22 cellular contexts compared by ENCODE assay signal in the genomic region with DNA sequence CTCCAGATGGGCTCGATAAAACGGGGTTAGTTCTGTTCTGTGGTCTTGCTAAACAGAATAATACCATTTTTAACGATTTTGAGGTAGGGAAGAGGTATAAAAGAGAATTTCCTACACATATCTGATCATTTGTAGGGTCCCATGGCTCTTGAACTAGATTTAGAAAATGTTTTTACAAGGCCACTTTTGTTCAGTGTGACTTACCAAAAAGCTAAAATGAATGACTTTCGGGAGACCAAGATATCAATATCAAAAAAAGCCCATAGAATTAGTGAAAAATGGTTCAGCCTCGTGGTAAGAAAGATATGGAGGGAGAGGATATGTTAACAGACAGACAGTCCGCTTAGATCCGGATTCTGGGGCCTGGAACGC. TPM values are rescaled to one million over a fixed set of nuclear protein-coding genes. Genes with fewer than 3 reads are reported as not detected.
DNase-seq lines count a peak whose midpoint lies in the region; ATAC-seq and TF ChIP-seq lines count a peak whose summit lies in the region.
"Had no signal": no experiment of that assay in that cellular context is flagged by ENCODE, and none has a peak within 500 bp of the region (broad histone marks: within the 10 kb centered on the region; RNA-seq: fewer than 3 reads in every experiment).

No MANE protein-coding gene starts in this region.

- H3K27me3 ChIP-seq in esophagus squamous epithelium, result peaks cover 0 to 95% (median 6%) of the 10 kb centered on the region in 4 donors
- H3K27me3 ChIP-seq in colonic mucosa, result peaks cover 65% of the 10 kb centered on the region
- H3K27me3 ChIP-seq: BE2C had no signal

- H3K27ac ChIP-seq in esophagus squamous epithelium (peak overlapping the region; percentile 64 to 93 (median 89)), colonic mucosa (no peak overlapping the region)
- H3K27ac ChIP-seq: ascending aorta had no signal

- no peaks in the 10 kb centered on the region for H3K36me3 Mint-ChIP-seq in natural killer cell treated with Interleukin-12 subunit alpha and Interleukin-12 subunit beta and Interleukin-15 and Interleukin-18, amount 100 ng/mL, for 72 hours
- H3K36me3 Mint-ChIP-seq in type B pancreatic cell, result no peaks in the 10 kb centered on the region

- no peak overlapping the region for H3K27ac Mint-ChIP-seq in natural killer cell treated with Interleukin-12 subunit alpha and Interleukin-12 subunit beta and Interleukin-15 and Interleukin-18, amount 100 ng/mL, for 72 hours
- peak overlapping the region; percentile 22 for H3K27ac Mint-ChIP-seq in type B pancreatic cell
- H3K27ac Mint-ChIP-seq: stimulated activated naive CD8-positive, alpha-beta T cell treated with anti-CD3 and anti-CD28 coated beads, Interleukin-15, Interleukin-2, amounts not matched to agents 100 ng/mL and 50 ng/mL, for 24 hours had no signal

- peaks cover 18 to 19% of the 10 kb centered on the region in 2 donors for H3K4me1 Mint-ChIP-seq in natural killer cell treated with Interleukin-12 subunit alpha and Interleukin-12 subunit beta and Interleukin-15 and Interleukin-18, amount 100 ng/mL, for 72 hours (ENCODE audit: low read depth in 2 of 2)
- peaks cover 45% of the 10 kb centered on the region for H3K4me1 Mint-ChIP-seq in type B pancreatic cell (ENCODE audit: unreplicated experiment)

- no peak for TF ChIP-seq POLR2A in esophagus squamous epithelium (IDR thresholded peaks at IDR 0.05)

- peak overlapping the region; percentile 92 for H3K4me3 ChIP-seq in WI38 (ENCODE audit: low read depth, low read length)
- H3K4me3 ChIP-seq in esophagus squamous epithelium, result peak overlapping the region in 2 of 4 donors; percentile 62 to 76
- no peak overlapping the region for H3K4me3 ChIP-seq in colonic mucosa

- H3K4me3 Mint-ChIP-seq in natural killer cell treated with Interleukin-12 subunit alpha and Interleukin-12 subunit beta and Interleukin-15 and Interleukin-18, amount 100 ng/mL, for 72 hours, result peak overlapping the region; percentile 35
- peak overlapping the region; percentile 82 for H3K4me3 Mint-ChIP-seq in type B pancreatic cell
- H3K4me3 Mint-ChIP-seq: stimulated activated naive CD8-positive, alpha-beta T cell treated with anti-CD3 and anti-CD28 coated beads, Interleukin-15, Interleukin-2, amounts not matched to agents 100 ng/mL and 50 ng/mL, for 24 hours had no signal

- H3K9me3 ChIP-seq in esophagus squamous epithelium, result no peaks in the 10 kb centered on the region
- no peaks in the 10 kb centered on the region for H3K9me3 ChIP-seq in colonic mucosa
- H3K9me3 ChIP-seq: ascending aorta, BE2C had no signal

- H3K9me3 Mint-ChIP-seq in natural killer cell treated with Interleukin-12 subunit alpha and Interleukin-12 subunit beta and Interleukin-15 and Interleukin-18, amount 100 ng/mL, for 72 hours, result no peaks in the 10 kb centered on the region
- no peaks in the 10 kb centered on the region for H3K9me3 Mint-ChIP-seq in type B pancreatic cell
- H3K9me3 Mint-ChIP-seq: stimulated activated naive CD8-positive, alpha-beta T cell treated with anti-CD3 and anti-CD28 coated beads, Interleukin-15, Interleukin-2, amounts not matched to agents 100 ng/mL and 50 ng/mL, for 24 hours had no signal

- TF ChIP-seq CTCF in WI38 (IDR thresholded peaks at IDR 0.05; ENCODE audit: low read depth, low read length), result no peak
- TF ChIP-seq CTCF in esophagus squamous epithelium (IDR thresholded peaks at IDR 0.05), result no peak
- no peak for TF ChIP-seq CTCF in type B pancreatic cell (conservative IDR thresholded peaks at IDR 0.05)
- no peak for TF ChIP-seq CTCF in colonic mucosa (IDR thresholded peaks at IDR 0.05)

- H3K36me3 ChIP-seq in esophagus squamous epithelium (no peaks in the 10 kb centered on the region), colonic mucosa (no peaks in the 10 kb centered on the region)
- H3K36me3 ChIP-seq: ascending aorta, BE2C had no signal

- no peak for ATAC-seq in natural killer cell treated with Interleukin-12 subunit alpha and Interleukin-12 subunit beta and Interleukin-15 and Interleukin-18, amount 100 ng/mL, for 72 hours
- ATAC-seq in HG03378 (IDR thresholded peaks at IDR 0.05; ENCODE audit: unreplicated experiment), result no peak
- ATAC-seq: HCT116, left lobe of liver had no signal

- 59 to 62% methylated on average over 7 to 8 of the region's 8 CpGs for WGBS in esophagus squamous epithelium, 2 donors

- no peak for DNase-seq in esophagus squamous epithelium (lab: John Stamatoyannopoulos, UW)
- DNase-seq in natural killer cell treated with Interleukin-12 subunit alpha and Interleukin-12 subunit beta and Interleukin-15 and Interleukin-18, amount 100 ng/mL, for 72 hours (ENCODE audit: low spot score), result no peak
- DNase-seq in type B pancreatic cell (ENCODE audit: extremely low spot score, unreplicated experiment), result no peak
- DNase-seq in GM03348 (ENCODE audit: low spot score), result no peak
- DNase-seq in colonic mucosa, result no peak
- DNase-seq in activated naive CD4-positive, alpha-beta T cell (lab: John Stamatoyannopoulos, UW), result no peak
- DNase-seq: activated CD4-positive, alpha-beta T cell treated with anti-CD3 and anti-CD28 coated beads for 1 hour; activated effector memory CD4-positive, alpha-beta T cell treated with anti-CD3 and anti-CD28 coated beads, Interleukin-2, amount 50 U/mL, for 16 hours; BE2C; GDM1; naive B cell; NCI-H1694; NCI-H226; SIG-M5; stimulated activated CD4-positive, alpha-beta T cell treated with anti-CD3 and anti-CD28 coated beads, Interleukin-15, amount 100 ng/mL, for 24 hours had no signal

- H3K27me3 Mint-ChIP-seq in natural killer cell treated with Interleukin-12 subunit alpha and Interleukin-12 subunit beta and Interleukin-15 and Interleukin-18, amount 100 ng/mL, for 72 hours, result peaks cover 53 to 68% of the 10 kb centered on the region in 2 donors
- peaks cover 70% of the 10 kb centered on the region for H3K27me3 Mint-ChIP-seq in type B pancreatic cell

- peak overlapping the region in 1 of 2 donors; percentile 34 for H3K9ac ChIP-seq in colonic mucosa (ENCODE audit: low read depth in 2 of 2, low read length in 2 of 2)

- peaks cover 11 to 81% (median 14%) of the 10 kb centered on the region in 3 donors for H3K4me1 ChIP-seq in esophagus squamous epithelium
- H3K4me1 ChIP-seq in colonic mucosa, result peaks cover 6% of the 10 kb centered on the region
- H3K4me1 ChIP-seq: BE2C had no signal

- intact Hi-C loops in esophagus squamous epithelium (cut with DNase I) (no loop called here), colonic mucosa (cut with DNase I) (no loop called here)

RNA-seq across cellular contexts. Expression of gene NR2F1-AS1, which starts 3.2 kb away (rescaled TPM):
- total RNA-seq in esophagus squamous epithelium (10 to 100 TPM in 1 of 4 donors, 1 to 10 TPM in 2, under 1 TPM in 1; 0.49 to 11.3 (median 1.5) TPM), type B pancreatic cell (ENCODE audit: low replicate concordance) (1.8 and 19.0 TPM in 2 replicates), colonic mucosa (1 to 10 TPM in 1 of 2 donors, under 1 TPM in 1; 0.69 to 2.4 TPM)
- not detected for total RNA-seq in natural killer cell treated with Interleukin-12 subunit alpha and Interleukin-12 subunit beta and Interleukin-15 and Interleukin-18, amount 100 ng/mL, for 72 hours
- total RNA-seq: T-helper 2 cell treated with Interferon-gamma antibody and Interleukin-4, amounts not matched to agents 100 ng/mL and 5 ng/mL, for 36 hours had no signal

RNA-seq across cellular contexts. Expression of gene NR2F1, which starts 5.2 kb away (rescaled TPM):
- total RNA-seq in esophagus squamous epithelium (10 to 100 TPM in 1 of 4 donors, 1 to 10 TPM in 3; 1.9 to 26.3 (median 3.7) TPM), type B pancreatic cell (ENCODE audit: low replicate concordance) (6.6 and 126 TPM in 2 replicates), colonic mucosa (1 to 10 TPM; 2.7 to 2.9 TPM)
- not detected for total RNA-seq in natural killer cell treated with Interleukin-12 subunit alpha and Interleukin-12 subunit beta and Interleukin-15 and Interleukin-18, amount 100 ng/mL, for 72 hours
- total RNA-seq: T-helper 2 cell treated with Interferon-gamma antibody and Interleukin-4, amounts not matched to agents 100 ng/mL and 5 ng/mL, for 36 hours had no signal
